Comparison of ENCODE assay signal across 26 cellular contexts in the genomic region with DNA sequence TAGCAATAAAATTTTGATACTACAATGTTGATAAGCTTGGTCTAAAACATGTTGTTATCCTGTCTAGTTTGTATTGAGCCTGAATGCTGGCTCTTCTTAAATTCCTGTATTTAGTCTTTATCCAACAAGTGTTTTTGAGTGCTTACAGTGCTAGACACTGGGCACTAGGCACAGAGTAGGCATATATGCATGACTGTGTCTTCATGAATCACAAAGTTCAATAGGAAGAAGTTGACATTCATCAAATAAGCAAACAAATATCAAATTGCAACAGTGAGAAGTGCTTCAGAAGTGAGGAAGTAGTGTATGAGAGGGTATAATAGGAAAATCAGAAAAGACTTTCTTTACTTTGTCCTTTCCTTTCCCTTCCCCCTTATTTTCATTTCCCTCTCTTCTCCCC. TPM values are rescaled to one million over a fixed set of nuclear protein-coding genes. Genes with fewer than 3 reads are reported as not detected.
DNase-seq lines count a peak whose midpoint lies in the region; ATAC-seq and TF ChIP-seq lines count a peak whose summit lies in the region.
"Had no signal": no experiment of that assay in that cellular context is flagged by ENCODE, and none has a peak within 500 bp of the region (broad histone marks: within the 10 kb centered on the region; RNA-seq: fewer than 3 reads in every experiment).

No MANE protein-coding gene starts in this region.

- POLR2A ChIA-PET in CD4-positive, alpha-beta T cell (lab: Charles Lee): interaction anchor here (0.9 to 1.8 kb wide), 5 partner anchors 10 to 119 kb away, joined by 3 to 7 read pairs (median 4); no protein-coding TSS in a partner anchor

- no peaks in the 10 kb centered on the region for H3K27me3 ChIP-seq in CD4-positive, alpha-beta T cell (ENCODE audit: control insufficient read depth, insufficient read depth, low read length)
- H3K27me3 ChIP-seq in left lung (no peaks in the 10 kb centered on the region), SJCRH30 (no peaks in the 10 kb centered on the region), tibial artery (no peaks in the 10 kb centered on the region)
- H3K27me3 ChIP-seq: gastroesophageal sphincter had no signal

- no peaks in the 10 kb centered on the region for H3K9me3 ChIP-seq in CD4-positive, alpha-beta T cell (ENCODE audit: control insufficient read depth, low read length)
- H3K9me3 ChIP-seq in left lung (no peaks in the 10 kb centered on the region), SJCRH30 (replicated peaks) (no peaks in the 10 kb centered on the region), tibial artery (no peaks in the 10 kb centered on the region)
- H3K9me3 ChIP-seq: gastroesophageal sphincter had no signal

- peak overlapping the region; percentile 39 for H3K27ac ChIP-seq in 22Rv1
- H3K27ac ChIP-seq in CD4-positive, alpha-beta T cell (ENCODE audit: low read depth, low read length): peak overlapping the region; percentile 69
- no peak overlapping the region for H3K27ac ChIP-seq in left lung
- no peak overlapping the region for H3K27ac ChIP-seq in SJCRH30
- no peak overlapping the region for H3K27ac ChIP-seq in tibial artery
- H3K27ac ChIP-seq: coronary artery, gastroesophageal sphincter had no signal

- no peak overlapping the region for H3K27ac Mint-ChIP-seq in CD4-positive, alpha-beta T cell
- H3K27ac Mint-ChIP-seq: activated CD8-positive, alpha-beta memory T cell treated with anti-CD3 and anti-CD28 coated beads, Interleukin-2, amount 10 ng/mL, durations not matched to agents 7 days and 5 days; activated T-cell treated with anti-CD3 and anti-CD28 coated beads, Interleukin-2, amount 50 U/mL, for 72 hours; endodermal cell had no signal

- peaks cover 0 to 9% of the 10 kb centered on the region in 2 donors for H3K4me1 ChIP-seq in left lung
- no peaks in the 10 kb centered on the region for H3K4me1 ChIP-seq in SJCRH30
- H3K4me1 ChIP-seq in tibial artery: no peaks in the 10 kb centered on the region
- H3K4me1 ChIP-seq: gastroesophageal sphincter had no signal

- TF ChIP-seq CTCF in 22Rv1 (IDR thresholded peaks at IDR 0.05): no peak
- TF ChIP-seq CTCF in CD4-positive, alpha-beta T cell (IDR thresholded peaks at IDR 0.05): no peak
- TF ChIP-seq CTCF in left lung (IDR thresholded peaks at IDR 0.05): no peak
- TF ChIP-seq CTCF in tibial artery (IDR thresholded peaks at IDR 0.05): no peak

- DNase-seq in CD4-positive, alpha-beta T cell: no peak
- DNase-seq in NCI-H510A (lab: John Stamatoyannopoulos, UW) (peak; percentile 9), left lung (no peak), SJCRH30 (no peak), tibial artery (no peak), NOMO-1 treated with dmso at 0.1 percent for 144 hours (lab: John Stamatoyannopoulos, UW; ENCODE audit: unreplicated experiment) (no peak)
- DNase-seq: activated CD4-positive, alpha-beta T cell treated with anti-CD3 and anti-CD28 coated beads for 4 hours; activated CD8-positive, alpha-beta memory T cell treated with anti-CD3 and anti-CD28 coated beads, Interleukin-2, amount 10 ng/mL, durations not matched to agents 7 days and 5 days; activated naive CD4-positive, alpha-beta T cell treated with Interleukin-2 at 50 U/mL for 16 hours; activated T-cell treated with anti-CD3 and anti-CD28 coated beads, Interleukin-2, amount 50 U/mL, for 72 hours; amniotic stem cell; endodermal cell; KG1; left ventricle myocardium superior; NCI-H146; NCI-H2171; NCI-H524 treated with DMSO at 0.1 percent for 48 hours; posterior cingulate gyrus had no signal

- H3K36me3 Mint-ChIP-seq in CD4-positive, alpha-beta T cell (ENCODE audit: low read depth): peaks cover 25% of the 10 kb centered on the region
- H3K36me3 Mint-ChIP-seq: CD14-positive monocyte had no signal

- no peaks in the 10 kb centered on the region for H3K27me3 Mint-ChIP-seq in CD4-positive, alpha-beta T cell
- H3K27me3 Mint-ChIP-seq: activated CD8-positive, alpha-beta memory T cell treated with anti-CD3 and anti-CD28 coated beads, Interleukin-2, amount 10 ng/mL, durations not matched to agents 7 days and 5 days had no signal

- peaks cover under 1% of the 10 kb centered on the region for H3K4me1 Mint-ChIP-seq in CD4-positive, alpha-beta T cell (ENCODE audit: low read depth)
- H3K4me1 Mint-ChIP-seq: CD14-positive monocyte had no signal

- no peak for ATAC-seq in CD4-positive, alpha-beta T cell (ENCODE audit: poor library complexity)
- peak; percentile 88 for ATAC-seq in left lung
- ATAC-seq in GM21786 (IDR thresholded peaks at IDR 0.05; ENCODE audit: unreplicated experiment): no peak
- ATAC-seq: gastroesophageal sphincter, left ventricle myocardium superior, SK-N-SH treated with all-trans-retinoic acid at 6 μM for 48 hours had no signal

- H3K9me3 Mint-ChIP-seq in CD4-positive, alpha-beta T cell: no peaks in the 10 kb centered on the region
- H3K9me3 Mint-ChIP-seq: activated T-cell treated with anti-CD3 and anti-CD28 coated beads, Interleukin-2, amount 50 U/mL, for 72 hours; CD14-positive monocyte; endodermal cell had no signal

- no peak overlapping the region for H3K4me3 Mint-ChIP-seq in CD4-positive, alpha-beta T cell
- H3K4me3 Mint-ChIP-seq: activated CD8-positive, alpha-beta memory T cell treated with anti-CD3 and anti-CD28 coated beads, Interleukin-2, amount 10 ng/mL, durations not matched to agents 7 days and 5 days; activated T-cell treated with anti-CD3 and anti-CD28 coated beads, Interleukin-2, amount 50 U/mL, for 72 hours; CD14-positive monocyte; endodermal cell had no signal

- intact Hi-C loops in CD4-positive, alpha-beta T cell (cut with DNase I, micrococcal nuclease): loop anchor here in 1 of 2 experiments (5.0 kb wide), 1 partner anchor 59 kb away; no protein-coding TSS in a partner anchor
- intact Hi-C loops in left lung (cut with DNase I): no loop called here
- intact Hi-C loops in tibial artery (cut with DNase I; ENCODE audit: low total_unique reads): no loop called here

- H3K4me3 ChIP-seq in left lung: no peak overlapping the region
- no peak overlapping the region for H3K4me3 ChIP-seq in SJCRH30
- H3K4me3 ChIP-seq in tibial artery: no peak overlapping the region
- H3K4me3 ChIP-seq: coronary artery, gastroesophageal sphincter had no signal

- CTCF ChIA-PET in CD4-positive, alpha-beta T cell (lab: Charles Lee): interaction anchor here (3.7 kb wide), 1 partner anchor 68 kb away, joined by 21 read pairs; no protein-coding TSS in a partner anchor

- no peaks in the 10 kb centered on the region for H3K36me3 ChIP-seq in left lung
- no peaks in the 10 kb centered on the region for H3K36me3 ChIP-seq in SJCRH30
- H3K36me3 ChIP-seq in tibial artery: no peaks in the 10 kb centered on the region
- H3K36me3 ChIP-seq: gastroesophageal sphincter had no signal

RNA-seq across cellular contexts. Expression of a gene that starts 6.8 kb away (rescaled TPM):
- total RNA-seq in CD4-positive, alpha-beta T cell: 100 to 1,000 TPM; 194 to 205 TPM
- 1 to 10 TPM; 2.9 to 5.3 TPM for total RNA-seq in left lung
- total RNA-seq in SJCRH30 (2014; rRNA removed; shearing (Covaris generic)): 0.28 and 0.33 TPM in 2 replicates
- total RNA-seq: endodermal cell had no signal

RNA-seq across cellular contexts. Expression of a gene that starts 46.4 kb away (rescaled TPM):
- under 1 TPM in 1 of 2 experiments, not detected in 1; 0.11 TPM for total RNA-seq in CD4-positive, alpha-beta T cell
- 10 to 100 TPM; 11.3 to 19.2 TPM for total RNA-seq in left lung
- total RNA-seq in SJCRH30 (2014; rRNA removed; shearing (Covaris generic)): not detected in 2 replicates
- total RNA-seq: endodermal cell, H4, left ventricle myocardium superior, ureter had no signal

Comparison
In these comparisons a context has a peak if more than half of its experiments do, and no peak if none do; other contexts are left out.
1. H3K27ac ChIP-seq: peak in 22Rv1 (single experiment) and CD4-positive, alpha-beta T cell (single experiment); none in left lung (0 of 2), SJCRH30 (single experiment) and tibial artery (0 of 2).
2. RNA of a gene that starts 6.8 kb away (total RNA-seq): 194 to 205 TPM in CD4-positive, alpha-beta T cell; 2.9 to 5.3 TPM in left lung and 0.28 to 0.33 TPM in SJCRH30; every median in the first group is over 10 times any median in the second.
3. RNA of a gene that starts 46.4 kb away (total RNA-seq): 11.3 to 19.2 TPM in left lung; 0.11 TPM in CD4-positive, alpha-beta T cell and not detected in SJCRH30; every median in the first group is over 10 times any median in the second.